ENCODE assay signal across 1 cellular context in genomic region chr20:5714261-5715041, GRCh38.
TF ChIP-seq lines count a peak whose summit lies in the region.

No MANE protein-coding gene starts in this region.

TF ChIP-seq in K562, 482 proteins besides CTCF, POLR2A, EP300 and RAD21 (continued from another document):
- TF ChIP-seq ZNF609 (CRISPR knock-in tag; IDR thresholded peaks at IDR 0.05; ENCODE audit: borderline replicate concordance) (no peak), CSDE1 (IDR thresholded peaks at IDR 0.05) (peak in 1 of 2 experiments; percentile 82; a peak in 2 of 4 replicates), RFX1 (IDR thresholded peaks at IDR 0.05) (peak; percentile 99), ZNF449 (CRISPR knock-in tag; IDR thresholded peaks at IDR 0.05) (no peak), FOXJ3 (CRISPR knock-in tag; IDR thresholded peaks at IDR 0.05) (peak; percentile 65), BMI1 (IDR thresholded peaks at IDR 0.05; ENCODE audit: low read length) (peak; percentile 79; the same call in 1 of the 2 replicates), FOXJ2 (tag; IDR thresholded peaks at IDR 0.05) (peak; percentile 73)
